In genomic region chr12:124381454-124382207, GRCh38 we compare ENCODE assay signal across 8 cellular contexts.
DNase-seq lines count a peak whose midpoint lies in the region; ATAC-seq and TF ChIP-seq lines count a peak whose summit lies in the region.

No MANE protein-coding gene starts in this region.

- in situ Hi-C loops in brain microvascular endothelial cell (cut with HindIII; ENCODE audit: low pct_ligation_motif_present, low sequenced_read_pairs): loop anchor here (25.0 kb wide), 1 partner anchor 381 kb away; no protein-coding TSS in a partner anchor

- no peaks in the 10 kb centered on the region for H3K27me3 ChIP-seq in brain microvascular endothelial cell (replicated peaks)

- peak overlapping the region; percentile 81 for H3K27ac ChIP-seq in brain microvascular endothelial cell

- no peak overlapping the region for H3K4me3 ChIP-seq in brain microvascular endothelial cell (ENCODE audit: low read depth, low read length)

- TF ChIP-seq CTCF in HFFc6 (IDR thresholded peaks at IDR 0.05) (no peak), brain microvascular endothelial cell (IDR thresholded peaks at IDR 0.05; ENCODE audit: low read depth, low read length, missing control alignments) (no peak), GM20000 (IDR thresholded peaks at IDR 0.05; ENCODE audit: extremely low read depth, missing control alignments) (no peak)

- peaks cover 77% of the 10 kb centered on the region for H3K36me3 ChIP-seq in brain microvascular endothelial cell (replicated peaks)

- peak overlapping the region; percentile 77 for H3K4me3 Mint-ChIP-seq in HFFc6
- no peak overlapping the region for H3K4me3 Mint-ChIP-seq in stimulated activated naive B cell treated with anti-CD40 and anti-IgM and Interleukin-4, amounts not matched to agents 10 μg/mL and 1 μg/mL and 100 μg/mL, for 72 hours

- H3K27ac Mint-ChIP-seq in HFFc6: peak overlapping the region; percentile 97
- peak overlapping the region; percentile 65 for H3K27ac Mint-ChIP-seq in stimulated activated naive B cell treated with anti-CD40 and anti-IgM and Interleukin-4, amounts not matched to agents 10 μg/mL and 1 μg/mL and 100 μg/mL, for 72 hours

- H3K4me1 Mint-ChIP-seq in HFFc6 (ENCODE audit: low read depth): peaks cover 91% of the 10 kb centered on the region
- peaks cover 20 to 27% of the 10 kb centered on the region in 2 donors for H3K4me1 Mint-ChIP-seq in stimulated activated naive B cell treated with anti-CD40 and anti-IgM and Interleukin-4, amounts not matched to agents 10 μg/mL and 1 μg/mL and 100 μg/mL, for 72 hours

- H3K9me3 Mint-ChIP-seq in HFFc6: no peaks in the 10 kb centered on the region
- no peaks in the 10 kb centered on the region for H3K9me3 Mint-ChIP-seq in stimulated activated naive B cell treated with anti-CD40 and anti-IgM and Interleukin-4, amounts not matched to agents 10 μg/mL and 1 μg/mL and 100 μg/mL, for 72 hours

- H3K36me3 Mint-ChIP-seq in HFFc6 (ENCODE audit: low read depth): peaks cover 44% of the 10 kb centered on the region
- H3K36me3 Mint-ChIP-seq in stimulated activated naive B cell treated with anti-CD40 and anti-IgM and Interleukin-4, amounts not matched to agents 10 μg/mL and 1 μg/mL and 100 μg/mL, for 72 hours: peaks cover 53 to 76% of the 10 kb centered on the region in 2 donors

- no peak for ATAC-seq in stimulated activated naive B cell treated with anti-CD40 and anti-IgM and Interleukin-4, amounts not matched to agents 10 μg/mL and 1 μg/mL and 100 μg/mL, for 72 hours (replicated peaks)
- ATAC-seq in GM19455 (IDR thresholded peaks at IDR 0.05; ENCODE audit: unreplicated experiment) (no peak), HG03460 (IDR thresholded peaks at IDR 0.05; ENCODE audit: unreplicated experiment) (no peak)

- peaks cover 41% of the 10 kb centered on the region for H3K27me3 Mint-ChIP-seq in HFFc6 (ENCODE audit: insufficient read depth)
- no peaks in the 10 kb centered on the region for H3K27me3 Mint-ChIP-seq in stimulated activated naive B cell treated with anti-CD40 and anti-IgM and Interleukin-4, amounts not matched to agents 10 μg/mL and 1 μg/mL and 100 μg/mL, for 72 hours

- DNase-seq in HFFc6 (peak; percentile 78), brain microvascular endothelial cell (peak; percentile 78), islet precursor cell (peak; percentile 76), NCI-H1694 (lab: John Stamatoyannopoulos, UW) (no peak), GM20000 (ENCODE audit: low spot score) (no peak)
- no peak for DNase-seq in stimulated activated naive B cell treated with anti-CD40 and anti-IgM and Interleukin-4, amounts not matched to agents 10 μg/mL and 1 μg/mL and 100 μg/mL, for 72 hours

Comparison
In these comparisons a context has a peak if more than half of its experiments do, and no peak if none do; other contexts are left out.
1. DNase-seq: peak in HFFc6 (single experiment), brain microvascular endothelial cell (single experiment) and islet precursor cell (single experiment); none in stimulated activated naive B cell treated with anti-CD40 and anti-IgM and Interleukin-4, amounts not matched to agents 10 μg/mL and 1 μg/mL and 100 μg/mL, for 72 hours (single experiment), NCI-H1694 (single experiment) and GM20000 (single experiment).